Comparison of ENCODE assay signal across 25 cellular contexts in the genomic region with DNA sequence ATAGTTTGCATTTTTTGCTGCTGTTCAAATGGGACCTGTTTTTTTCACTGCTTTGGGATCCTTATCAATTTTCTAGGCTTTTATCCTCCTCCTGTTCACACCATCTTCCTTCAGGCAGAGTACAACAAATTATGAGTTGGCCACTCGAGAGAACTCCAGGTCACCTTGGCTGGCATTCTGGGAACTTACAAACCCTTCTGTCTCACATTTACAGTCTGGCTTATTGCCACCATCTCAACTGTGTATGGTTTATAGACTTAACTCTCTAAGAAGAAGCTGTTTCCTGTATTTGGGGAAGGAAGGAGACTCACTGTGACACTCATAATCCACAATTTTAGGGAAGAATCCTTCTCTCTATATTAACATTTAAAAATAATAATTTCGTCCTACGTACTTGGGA. TPM values are rescaled to one million over a fixed set of nuclear protein-coding genes. Genes with fewer than 3 reads are reported as not detected.
"Had no signal": no experiment of that assay in that cellular context is flagged by ENCODE, and none has a peak within 500 bp of the region (broad histone marks: within the 10 kb centered on the region; RNA-seq: fewer than 3 reads in every experiment).

No MANE protein-coding gene starts in this region.

- H3K4me1 ChIP-seq: uterus had no signal

- H3K36me3 ChIP-seq: pancreas, transverse colon, upper lobe of right lung, uterus had no signal

- H3K27ac ChIP-seq: coronary artery, foreskin keratinocyte, gastroesophageal sphincter, heart left ventricle, hepatocyte, neutrophil, pancreas, suprapubic skin, transverse colon, upper lobe of right lung, uterus had no signal

- H3K9me3 ChIP-seq: gastroesophageal sphincter, heart left ventricle, mucosa of descending colon, neutrophil, pancreas, suprapubic skin, transverse colon, upper lobe of right lung, uterus had no signal

- H3K4me3 ChIP-seq: coronary artery, gastroesophageal sphincter, heart left ventricle, hepatocyte, mucosa of descending colon, pancreas, smooth muscle cell, suprapubic skin, transverse colon, upper lobe of right lung, uterus had no signal

- DNase-seq: effector memory CD8-positive, alpha-beta T cell; foreskin keratinocyte; heart left ventricle; kidney; mesenchymal stem cell; mucosa of descending colon; naive B cell; pancreas; stimulated activated CD4-positive, alpha-beta T cell treated with anti-CD3 and anti-CD28 coated beads, Interleukin-12 subunit alpha, Interleukin-12 subunit beta, amount 100 ng/mL, for 4 hours; stimulated activated CD4-positive, alpha-beta T cell treated with anti-CD3 and anti-CD28 coated beads, Interleukin-1b, Interleukin-23, amount 100 ng/mL, for 48 hours; stimulated activated CD4-positive, alpha-beta T cell treated with anti-CD3 and anti-CD28 coated beads, Interleukin-4, amount 100 ng/mL, for 1 hour; stimulated activated CD8-positive, alpha-beta memory T cell treated with anti-CD3 and anti-CD28 coated beads, Interleukin-4, amount 100 ng/mL, for 48 hours; stimulated activated naive CD4-positive, alpha-beta T cell; stimulated activated naive CD8-positive, alpha-beta T cell treated with anti-CD3 and anti-CD28 coated beads, Interleukin-15, amount 100 ng/mL, for 72 hours; transverse colon; upper lobe of right lung; uterus had no signal

- H3K27me3 ChIP-seq: foreskin keratinocyte, gastroesophageal sphincter, heart left ventricle, hepatocyte, neutrophil, pancreas, suprapubic skin, transverse colon, upper lobe of right lung, uterus had no signal

RNA-seq across cellular contexts. Expression of a gene that starts 56.2 kb away (rescaled TPM):
- total RNA-seq: dermis microvascular lymphatic vessel endothelial cell, foreskin keratinocyte, lung microvascular endothelial cell, mucosa of descending colon, upper lobe of right lung had no signal
